In genomic region chr14:87944987-87945604, GRCh38 we compare ENCODE assay signal across 9 cellular contexts. TPM values are rescaled to one million over a fixed set of nuclear protein-coding genes. Genes with fewer than 3 reads are reported as not detected.
DNase-seq lines count a peak whose midpoint lies in the region; ATAC-seq and TF ChIP-seq lines count a peak whose summit lies in the region.
"Had no signal": no experiment of that assay in that cellular context is flagged by ENCODE, and none has a peak within 500 bp of the region (broad histone marks: within the 10 kb centered on the region; RNA-seq: fewer than 3 reads in every experiment).

No MANE protein-coding gene starts in this region.

- no peaks in the 10 kb centered on the region for H3K27me3 Mint-ChIP-seq in activated CD8-positive, alpha-beta T cell treated with anti-CD3 and anti-CD28 coated beads for 36 hours

- intact Hi-C loops in activated CD8-positive, alpha-beta T cell treated with anti-CD3 and anti-CD28 coated beads for 36 hours (cut with micrococcal nuclease): no loop called here
- intact Hi-C loops in testis (cut with DNase I; ENCODE audit: low total_unique reads): no loop called here

- POLR2A ChIA-PET in activated CD8-positive, alpha-beta T cell treated with anti-CD3 and anti-CD28 coated beads for 36 hours (lab: Charles Lee): interaction anchor here (0.6 to 1.1 kb wide), 2 partner anchors 24 to 58 kb away, joined by 3 read pairs; no protein-coding TSS in a partner anchor

- no peak overlapping the region for H3K4me3 Mint-ChIP-seq in activated CD8-positive, alpha-beta T cell treated with anti-CD3 and anti-CD28 coated beads for 36 hours

- no peaks in the 10 kb centered on the region for H3K9me3 Mint-ChIP-seq in activated CD8-positive, alpha-beta T cell treated with anti-CD3 and anti-CD28 coated beads for 36 hours

- no peaks in the 10 kb centered on the region for H3K9me3 ChIP-seq in iPS DF 6.9 (ENCODE audit: control insufficient read depth, insufficient read depth, low read length)
- H3K9me3 ChIP-seq in testis: no peaks in the 10 kb centered on the region
- H3K9me3 ChIP-seq: BLaER1 had no signal

- no peak overlapping the region for H3K27ac Mint-ChIP-seq in activated CD8-positive, alpha-beta T cell treated with anti-CD3 and anti-CD28 coated beads for 36 hours

- H3K36me3 ChIP-seq in iPS DF 6.9 (ENCODE audit: control insufficient read depth, insufficient read depth, low read length): no peaks in the 10 kb centered on the region
- H3K36me3 ChIP-seq in testis (ENCODE audit: low read depth, missing control alignments): no peaks in the 10 kb centered on the region

- TF ChIP-seq CTCF in activated CD8-positive, alpha-beta T cell treated with anti-CD3 and anti-CD28 coated beads for 36 hours (IDR thresholded peaks at IDR 0.05): peak; percentile 83
- TF ChIP-seq CTCF in testis (IDR thresholded peaks at IDR 0.05): peak; percentile 58 to 75 (median 66)

- DNase-seq in DMS53 (lab: John Stamatoyannopoulos, UW): peak; percentile 46
- no peak for DNase-seq in DMS53 treated with DMSO at 0.1 percent for 48 hours (lab: John Stamatoyannopoulos, UW; ENCODE audit: unreplicated experiment)
- peak; percentile 32 for DNase-seq in MV-4-11 (lab: John Stamatoyannopoulos, UW)
- DNase-seq in activated CD8-positive, alpha-beta T cell treated with anti-CD3 and anti-CD28 coated beads for 36 hours: no peak
- peak; percentile 25 for DNase-seq in iPS DF 6.9 (ENCODE audit: low read depth, low spot score)
- DNase-seq in testis: no peak
- DNase-seq in ureter (ENCODE audit: low spot score): no peak
- DNase-seq in NCI-H226: no peak

- ATAC-seq in activated CD8-positive, alpha-beta T cell treated with anti-CD3 and anti-CD28 coated beads for 36 hours: peak; percentile 62

- H3K4me3 ChIP-seq in iPS DF 6.9 (ENCODE audit: low read length) (no peak overlapping the region), testis (no peak overlapping the region)
- H3K4me3 ChIP-seq: BLaER1 had no signal

- peaks cover 2% of the 10 kb centered on the region for H3K4me1 Mint-ChIP-seq in activated CD8-positive, alpha-beta T cell treated with anti-CD3 and anti-CD28 coated beads for 36 hours (ENCODE audit: low read depth)

- peaks cover 6% of the 10 kb centered on the region for H3K36me3 Mint-ChIP-seq in activated CD8-positive, alpha-beta T cell treated with anti-CD3 and anti-CD28 coated beads for 36 hours (ENCODE audit: low read depth)

- H3K27ac ChIP-seq in iPS DF 6.9 (ENCODE audit: low read length): no peak overlapping the region
- H3K27ac ChIP-seq in testis: no peak overlapping the region
- H3K27ac ChIP-seq: BLaER1 had no signal

- H3K27me3 ChIP-seq in iPS DF 6.9 (ENCODE audit: control insufficient read depth, insufficient read depth, low read length) (no peaks in the 10 kb centered on the region), testis (no peaks in the 10 kb centered on the region)
- H3K27me3 ChIP-seq: BLaER1 had no signal

- 100% methylated on average over 1 of the region's 4 CpGs for WGBS in iPS DF 6.9 (ENCODE audit: insufficient coverage, insufficient read length)
- WGBS in testis, 2 donors: 30 to 36% methylated on average over 4 of the region's 4 CpGs

- H3K4me1 ChIP-seq in iPS DF 6.9 (ENCODE audit: control insufficient read depth, insufficient read depth, low read length) (no peaks in the 10 kb centered on the region), testis (no peaks in the 10 kb centered on the region)

- TF ChIP-seq POLR2A in testis (IDR thresholded peaks at IDR 0.05): no peak

- CTCF ChIA-PET in activated CD8-positive, alpha-beta T cell treated with anti-CD3 and anti-CD28 coated beads for 36 hours (lab: Charles Lee): interaction anchor here (0.6 to 4.6 kb wide), 59 partner anchors 8 to 448 kb away, joined by 3 to 86 read pairs (median 4); partner anchors contain the start of gene GALC

RNA-seq across cellular contexts. Expression of gene GALC, which starts 47.9 kb away (rescaled TPM):
- 10 to 100 TPM in 1 of 2 experiments, 1 to 10 TPM in 1; 8.6 to 11.3 TPM for total RNA-seq in activated CD8-positive, alpha-beta T cell treated with anti-CD3 and anti-CD28 coated beads for 36 hours
- total RNA-seq in testis (100 to 1,000 TPM in 1 of 2 donors, 10 to 100 TPM in 1; 79.6 to 100 TPM), ureter (21.5 TPM)
- polyA plus RNA-seq in testis (ENCODE audit: insufficient read depth, low read depth, low replicate concordance): 50.7 TPM

RNA-seq across cellular contexts. Expression of gene GPR65, which starts 59.8 kb away (rescaled TPM):
- 10 to 100 TPM; 16.9 to 17.1 TPM for total RNA-seq in activated CD8-positive, alpha-beta T cell treated with anti-CD3 and anti-CD28 coated beads for 36 hours
- total RNA-seq in testis (under 1 TPM; 0.08 to 0.31 TPM), ureter (1.3 TPM)
- 0.96 TPM for polyA plus RNA-seq in testis (ENCODE audit: insufficient read depth, low read depth, low replicate concordance)

Comparison
In these comparisons a context has a peak if more than half of its experiments do, and no peak if none do; other contexts are left out.
1. DNase-seq: peak in DMS53 (single experiment), MV-4-11 (single experiment) and iPS DF 6.9 (single experiment); none in DMS53 treated with DMSO at 0.1 percent for 48 hours (single experiment), activated CD8-positive, alpha-beta T cell treated with anti-CD3 and anti-CD28 coated beads for 36 hours (single experiment), testis (single experiment), ureter (single experiment) and NCI-H226 (single experiment).